In genomic region chr12:42238240-42239140, GRCh38 we compare ENCODE assay signal across 8 cellular contexts. TPM values are rescaled to one million over a fixed set of nuclear protein-coding genes. Genes with fewer than 3 reads are reported as not detected.
DNase-seq lines count a peak whose midpoint lies in the region; ATAC-seq, FAIRE-seq and TF ChIP-seq lines count a peak whose summit lies in the region.

Gene YAF2 (minus strand): TSS chr12:42238248. CDS start chr12:42238180, 68 bp downstream.

- H3K27me3 ChIP-seq in BLaER1 treated with 17β-estradiol and CSF1 and Interleukin-3, amounts not matched to agents 10 nM and 100 nM, result no peaks in the 10 kb centered on the region
- H3K27me3 ChIP-seq in lower lobe of right lung (ENCODE audit: low read depth), result no peaks in the 10 kb centered on the region

- H3K4me2 ChIP-seq in BLaER1 treated with 17β-estradiol and CSF1 and Interleukin-3, amounts not matched to agents 10 nM and 100 nM, result peak within 1 kb of the TSS; percentile 71 to 94 (median 89)

- POLR2A ChIA-PET in activated CD8-positive, alpha-beta T cell treated with anti-CD3 and anti-CD28 coated beads for 36 hours (lab: Charles Lee), result interaction anchor here (0.9 to 1.5 kb wide), 2 partner anchors 61 to 94 kb away, joined by 3 to 5 read pairs; partner anchors contain the start of gene GXYLT1

- no peaks in the 10 kb centered on the region for H3K27me3 Mint-ChIP-seq in activated CD8-positive, alpha-beta T cell treated with anti-CD3 and anti-CD28 coated beads for 36 hours

- DNase-seq in GM19239 (ENCODE audit: insufficient read length, low spot score) (peak; percentile 91), NCI-H748 treated with DMSO at 0.1 percent for 48 hours (lab: John Stamatoyannopoulos, UW) (peak; percentile 81), ecto neural progenitor cell (ENCODE audit: low spot score) (peak; percentile 97), lower lobe of right lung (peak; percentile 94)
- DNase-seq in activated CD8-positive, alpha-beta T cell treated with anti-CD3 and anti-CD28 coated beads for 36 hours, result peak; percentile 90
- peak; percentile 63 to 74 (median 68) for DNase-seq in stimulated activated CD4-positive, alpha-beta T cell treated with anti-CD3 and anti-CD28 coated beads, TNF-alpha, amount 100 ng/mL, for 1 hour (ENCODE audit: low read depth in 3 of 3, low spot score in 1 of 3)

- intact Hi-C loops in activated CD8-positive, alpha-beta T cell treated with anti-CD3 and anti-CD28 coated beads for 36 hours (cut with micrococcal nuclease), result loop anchor here (5.0 kb wide), 2 partner anchors 89 to 96 kb away; partner anchors contain the start of genes GXYLT1, PPHLN1 and ZCRB1
- intact Hi-C loops in lower lobe of right lung (cut with DNase I), result no loop called here

- peak; percentile 79 for ATAC-seq in HG03442 (IDR thresholded peaks at IDR 0.05; ENCODE audit: unreplicated experiment)
- ATAC-seq in activated CD8-positive, alpha-beta T cell treated with anti-CD3 and anti-CD28 coated beads for 36 hours, result peak; percentile 79
- peak; percentile 95 to 96 for ATAC-seq in lower lobe of right lung

- H3K36me3 ChIP-seq in BLaER1 treated with 17β-estradiol and CSF1 and Interleukin-3, amounts not matched to agents 10 nM and 100 nM, result peaks cover 16 to 25% (median 22%) of the 10 kb centered on the region in 11 experiments
- peaks cover 7% of the 10 kb centered on the region for H3K36me3 ChIP-seq in lower lobe of right lung

- peak; percentile 76 for FAIRE-seq in GM19239 (lab: Jason Lieb, UNC)

- H4K20me1 ChIP-seq in BLaER1 treated with 17β-estradiol and CSF1 and Interleukin-3, amounts not matched to agents 10 nM and 100 nM, result peaks cover 0 to 38% (median 24%) of the 10 kb centered on the region in 11 experiments; a peak in 19 of 22 replicates

- no peak for TF ChIP-seq CTCF in activated CD8-positive, alpha-beta T cell treated with anti-CD3 and anti-CD28 coated beads for 36 hours (IDR thresholded peaks at IDR 0.05)
- TF ChIP-seq CTCF in lower lobe of right lung (IDR thresholded peaks at IDR 0.05), result no peak

- CTCF ChIA-PET in activated CD8-positive, alpha-beta T cell treated with anti-CD3 and anti-CD28 coated beads for 36 hours (lab: Charles Lee), result interaction anchor here (2.3 to 3.3 kb wide), 2 partner anchors 94 to 133 kb away, joined by 9 to 11 read pairs; no protein-coding TSS in a partner anchor

- H3K9ac ChIP-seq in BLaER1 treated with 17β-estradiol and CSF1 and Interleukin-3, amounts not matched to agents 10 nM and 100 nM, result peak within 1 kb of the TSS; percentile 96 to 98 (median 97)

- H3K4me3 Mint-ChIP-seq in activated CD8-positive, alpha-beta T cell treated with anti-CD3 and anti-CD28 coated beads for 36 hours, result peak within 1 kb of the TSS; percentile 92

- H3K9me3 Mint-ChIP-seq in activated CD8-positive, alpha-beta T cell treated with anti-CD3 and anti-CD28 coated beads for 36 hours, result no peaks in the 10 kb centered on the region

- peak within 1 kb of the TSS; percentile 88 to 98 (median 97) for H3K27ac ChIP-seq in BLaER1 treated with 17β-estradiol and CSF1 and Interleukin-3, amounts not matched to agents 10 nM and 100 nM
- H3K27ac ChIP-seq in lower lobe of right lung, result peak within 1 kb of the TSS; percentile 88

- H3K4me1 Mint-ChIP-seq in activated CD8-positive, alpha-beta T cell treated with anti-CD3 and anti-CD28 coated beads for 36 hours (ENCODE audit: low read depth), result peaks cover 28% of the 10 kb centered on the region

- peaks cover 19% of the 10 kb centered on the region for H3K36me3 Mint-ChIP-seq in activated CD8-positive, alpha-beta T cell treated with anti-CD3 and anti-CD28 coated beads for 36 hours (ENCODE audit: low read depth)

- peaks cover 21 to 33% (median 29%) of the 10 kb centered on the region in 10 experiments for H3K4me1 ChIP-seq in BLaER1 treated with 17β-estradiol and CSF1 and Interleukin-3, amounts not matched to agents 10 nM and 100 nM
- peaks cover 27% of the 10 kb centered on the region for H3K4me1 ChIP-seq in lower lobe of right lung

- H3K27ac Mint-ChIP-seq in activated CD8-positive, alpha-beta T cell treated with anti-CD3 and anti-CD28 coated beads for 36 hours, result peak within 1 kb of the TSS; percentile 91

- no peaks in the 10 kb centered on the region for H3K9me3 ChIP-seq in BLaER1 treated with 17β-estradiol and CSF1 and Interleukin-3, amounts not matched to agents 10 nM and 100 nM (replicated peaks in 1 of 11)
- no peaks in the 10 kb centered on the region for H3K9me3 ChIP-seq in lower lobe of right lung

- H3K4me3 ChIP-seq in BLaER1 treated with 17β-estradiol and CSF1 and Interleukin-3, amounts not matched to agents 10 nM and 100 nM, result peak within 1 kb of the TSS; percentile 85 to 96 (median 92)
- peak within 1 kb of the TSS; percentile 72 for H3K4me3 ChIP-seq in lower lobe of right lung

RNA-seq across cellular contexts. Expression of gene YAF2, which starts in this region (rescaled TPM):
- 10 to 100 TPM; 39.4 to 40.8 TPM for total RNA-seq in activated CD8-positive, alpha-beta T cell treated with anti-CD3 and anti-CD28 coated beads for 36 hours
- 25.1 TPM for total RNA-seq in lower lobe of right lung

Comparison
In these comparisons a context has a peak if more than half of its experiments do, and no peak if none do; other contexts are left out.
1. Peak in every context shown above with its lines: DNase-seq, ATAC-seq, H3K4me3 ChIP-seq and H3K27ac ChIP-seq.